22 cellular contexts compared by ENCODE assay signal in the genomic region with DNA sequence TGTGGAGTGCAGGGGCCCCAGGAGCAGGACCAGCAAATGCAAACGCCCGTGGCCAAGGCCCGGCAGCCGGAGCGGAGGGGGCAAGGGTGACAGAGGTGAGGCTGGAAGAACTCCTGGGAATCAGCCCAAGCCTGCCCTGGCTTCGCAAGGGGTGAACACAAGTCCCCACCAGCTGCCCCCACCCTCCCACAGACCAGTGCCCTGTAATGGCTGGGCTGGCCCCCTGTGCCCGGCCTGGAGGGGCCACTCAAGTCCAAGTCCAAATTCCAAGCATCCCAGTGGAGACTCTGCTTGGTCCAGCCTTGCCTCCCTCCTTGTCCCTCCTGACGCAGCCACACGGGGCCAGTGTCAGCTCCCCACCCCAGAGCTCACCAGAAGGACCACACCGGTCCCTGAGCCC. TPM values are rescaled to one million over a fixed set of nuclear protein-coding genes. Genes with fewer than 3 reads are reported as not detected.
DNase-seq lines count a peak whose midpoint lies in the region; ATAC-seq, FAIRE-seq and TF ChIP-seq lines count a peak whose summit lies in the region.
"Had no signal": no experiment of that assay in that cellular context is flagged by ENCODE, and none has a peak within 500 bp of the region (broad histone marks: within the 10 kb centered on the region; RNA-seq: fewer than 3 reads in every experiment).

No MANE protein-coding gene starts in this region.

- H3K4me2 ChIP-seq in HepG2 (ENCODE audit: low read depth, low read length) (no peak overlapping the region), neuronal stem cell (ENCODE audit: insufficient read depth, low read length, poor library complexity, severe bottlenecking) (no peak overlapping the region)

- H2BK12ac ChIP-seq in neuronal stem cell (ENCODE audit: low read length): peak overlapping the region; percentile 6

- CTCF ChIA-PET in HepG2 (lab: Yijun Ruan, JAX; ENCODE audit: low intra/inter-chr PET ratio, low total read pairs): interaction anchor here (1.1 kb wide), 1 partner anchor 205 kb away, joined by 4 read pairs; no protein-coding TSS in a partner anchor
- CTCF ChIA-PET in RWPE1 (lab: Yijun Ruan, JAX): interaction anchor here (0.6 to 0.8 kb wide), 3 partner anchors 128 to 248 kb away, joined by 3 to 4 read pairs (median 3); no protein-coding TSS in a partner anchor

- whole genome bisulfite sequencing in HepG2 (ENCODE audit: low lambda C conversion rate): no CpG with 5 or more reads among the region's 10 CpGs
- WGBS in right lobe of liver (ENCODE audit: insufficient coverage, low coverage, low lambda C conversion rate, missing lambda C conversion rate): 10% methylated on average over 6 of the region's 10 CpGs
- no CpG with 5 or more reads among the region's 10 CpGs for WGBS in neuronal stem cell (ENCODE audit: extremely low coverage in 2 of 2, insufficient read length in 2 of 2, insufficient replicate concordance in 1 of 2), 2 donors

- no peak overlapping the region for H3K4ac ChIP-seq in neuronal stem cell (ENCODE audit: low read length)

- H3K4me1 ChIP-seq in HepG2 (ENCODE audit: insufficient read depth, low read length) (peaks cover 47% of the 10 kb centered on the region), right lobe of liver (no peaks in the 10 kb centered on the region), neuronal stem cell (ENCODE audit: control insufficient read depth in 2 of 2, insufficient read depth in 1 of 2, low read depth in 1 of 2, low read length in 2 of 2) (peaks cover 0 to 5% of the 10 kb centered on the region in 2 donors)
- H3K4me1 ChIP-seq: BE2C had no signal

- in situ Hi-C loops in HepG2 (cut with HindIII; ENCODE audit: extremely low pct_ligation_motif_present, low pct_unique_long_range_greater_than_20kb): loop anchor here (5.0 kb wide), 1 partner anchor 36 kb away; no protein-coding TSS in a partner anchor

- H3K23ac ChIP-seq in neuronal stem cell (ENCODE audit: low read depth, low read length, poor library complexity): no peak overlapping the region

- peak overlapping the region; percentile 64 for H3K18ac ChIP-seq in neuronal stem cell (ENCODE audit: low read length)

- H3K4me3 ChIP-seq in HepG2 (replicated peaks in 1 of 3; ENCODE audit: insufficient read depth in 1 of 3, low read depth in 2 of 3, low read length in 3 of 3) (no peak overlapping the region), right lobe of liver (no peak overlapping the region), neuronal stem cell (ENCODE audit: low read length in 2 of 2) (no peak overlapping the region)

- BruUV-seq in HepG2 (replicated peaks; lab: Mats Ljungman, UMichigan): no TSS peak

- no peaks in the 10 kb centered on the region for H3K79me1 ChIP-seq in neuronal stem cell (ENCODE audit: low read depth, low read length)

- no peak overlapping the region for H2BK120ac ChIP-seq in neuronal stem cell (ENCODE audit: low read depth, low read length)

- FAIRE-seq in HepG2 (lab: Jason Lieb, UNC): no peak
- FAIRE-seq: D721Med, G401.6, GM12891, GM18507, H1 had no signal

- H2AFZ ChIP-seq in HepG2 (ENCODE audit: low read length) (no peak overlapping the region), neuronal stem cell (ENCODE audit: low read length) (no peak overlapping the region)

- peak overlapping the region; percentile 96 for H2AK5ac ChIP-seq in neuronal stem cell (ENCODE audit: low read depth, low read length)

- no peak overlapping the region for H4K8ac ChIP-seq in neuronal stem cell (ENCODE audit: low read depth, low read length)

- ATAC-seq in HepG2: peak; percentile 42
- no peak for ATAC-seq in right lobe of liver
- ATAC-seq in GM21737 (IDR thresholded peaks at IDR 0.05; ENCODE audit: unreplicated experiment): no peak

- H3K79me2 ChIP-seq in HepG2 (ENCODE audit: insufficient read depth, low read length): no peaks in the 10 kb centered on the region

- H4K20me1 ChIP-seq in HepG2 (ENCODE audit: insufficient read depth, low read length): no peaks in the 10 kb centered on the region

- intact Hi-C loops in HepG2 (cut with micrococcal nuclease; ENCODE audit: unreplicated experiment) (no loop called here), right lobe of liver (cut with DNase I) (no loop called here)

- H3K9ac ChIP-seq in HepG2 (ENCODE audit: insufficient read depth, low read depth, low read length): no peak overlapping the region
- H3K9ac ChIP-seq in neuronal stem cell (ENCODE audit: low read depth, low read length, poor library complexity): no peak overlapping the region

- TF ChIP-seq CTCF in HepG2 (CRISPR knock-in tag; IDR thresholded peaks at IDR 0.05): no peak
- no peak for TF ChIP-seq CTCF in right lobe of liver (IDR thresholded peaks at IDR 0.05)
- no peak for TF ChIP-seq CTCF in RWPE1 (conservative IDR thresholded peaks at IDR 0.05; ENCODE audit: low read depth)

- no peak overlapping the region for H4K91ac ChIP-seq in neuronal stem cell (ENCODE audit: low read depth, low read length, poor library complexity)

- no peak overlapping the region for H2BK15ac ChIP-seq in neuronal stem cell (ENCODE audit: low read length)

- H2BK5ac ChIP-seq in neuronal stem cell (ENCODE audit: low read length): peak overlapping the region; percentile 39

- TF ChIP-seq EP300 in HepG2 (IDR thresholded peaks at IDR 0.05; ENCODE audit: low read depth in 2 of 2, low read length in 2 of 2) (no peak), HepG2 (CRISPR knock-in tag; IDR thresholded peaks at IDR 0.05; ENCODE audit: borderline replicate concordance) (no peak)

- TF ChIP-seq POLR2A in HepG2 (IDR thresholded peaks at IDR 0.05; ENCODE audit: insufficient read depth in 1 of 2, low read depth in 2 of 2, low read length in 2 of 2) (no peak), right lobe of liver (IDR thresholded peaks at IDR 0.05) (no peak)

- no peaks in the 10 kb centered on the region for H3K36me3 ChIP-seq in HepG2 (replicated peaks in 1 of 2; ENCODE audit: control insufficient read depth in 1 of 2, insufficient read depth in 2 of 2, low read length in 2 of 2)
- H3K36me3 ChIP-seq in right lobe of liver: no peaks in the 10 kb centered on the region
- no peaks in the 10 kb centered on the region for H3K36me3 ChIP-seq in neuronal stem cell (replicated peaks in 1 of 2; ENCODE audit: control insufficient read depth in 2 of 2, insufficient read depth in 2 of 2, low read length in 2 of 2)
- H3K36me3 ChIP-seq: BE2C had no signal

- H3K9me3 ChIP-seq in HepG2 (ENCODE audit: low read length) (no peaks in the 10 kb centered on the region), right lobe of liver (no peaks in the 10 kb centered on the region), neuronal stem cell (replicated peaks in 1 of 2; ENCODE audit: control insufficient read depth in 2 of 2, insufficient read depth in 1 of 2, low read depth in 1 of 2, low read length in 2 of 2) (no peaks in the 10 kb centered on the region)
- H3K9me3 ChIP-seq: BE2C had no signal

- H3K27me3 ChIP-seq in HepG2 (ENCODE audit: control insufficient read depth in 1 of 2, insufficient read depth in 2 of 2, low read length in 2 of 2) (peaks cover 3 to 10% of the 10 kb centered on the region in 2 experiments; a peak in 1 of 5 replicates), right lobe of liver (no peaks in the 10 kb centered on the region), neuronal stem cell (ENCODE audit: control insufficient read depth in 3 of 3, insufficient read depth in 3 of 3, low read depth in 1 of 3, low read length in 3 of 3) (peaks cover 0 to 35% (median 4%) of the 10 kb centered on the region in 3 experiments)

- H3K14ac ChIP-seq in neuronal stem cell (ENCODE audit: low read length): no peak overlapping the region

- DNase-seq in HepG2 (ENCODE audit: low spot score): no peak
- DNase-seq in right lobe of liver: no peak
- DNase-seq in M059J (ENCODE audit: low read depth): peak; percentile 21
- no peak for DNase-seq in RWPE1 (ENCODE audit: low spot score)
- no peak for DNase-seq in neuronal stem cell (ENCODE audit: low spot score)
- DNase-seq in activated effector memory CD4-positive, alpha-beta T cell treated with Interleukin-2 at 50 U/mL for 16 hours: no peak
- no peak for DNase-seq in KG1 (lab: John Stamatoyannopoulos, UW)
- DNase-seq: ACHN; BE2C; C1 segment of cervical spinal cord; CD4-positive, CD25-positive, alpha-beta regulatory T cell; CD8-positive, alpha-beta memory T cell; H9; IMR-90; KBM-7 had no signal

- H3K27ac ChIP-seq in HepG2 (ENCODE audit: extremely low read length, insufficient read depth, low read length) (no peak overlapping the region), right lobe of liver (no peak overlapping the region), RWPE1 (peak overlapping the region; percentile 41), neuronal stem cell (replicated peaks; ENCODE audit: low read length) (no peak overlapping the region)
- H3K27ac ChIP-seq: HL-60 had no signal

- POLR2A ChIA-PET in HepG2 (lab: Yijun Ruan, JAX) (no interaction called here), RWPE1 (lab: Yijun Ruan, JAX; ENCODE audit: low non-redundant PET) (no interaction called here)

- TF ChIP-seq RAD21 in HepG2 (CRISPR knock-in tag; IDR thresholded peaks at IDR 0.05): no peak

RNA-seq across cellular contexts. Expression of a gene that starts 28.0 kb away (rescaled TPM):
- total RNA-seq in HepG2 (2016; rRNA removed; fragmentation: Illumina TruSeq; extraction: Trizol): 1.8 and 5.8 TPM in 2 replicates
- 5.5 and 6.3 TPM in 2 replicates for total RNA-seq in HepG2 (2016; cell fraction: cytosol; rRNA removed; fragmentation: Illumina TruSeq; extraction: Trizol; ENCODE audit: low read depth)
- total RNA-seq in HepG2 (2016; cell fraction: insoluble cytoplasmic fraction; rRNA removed; fragmentation: Illumina TruSeq; extraction: Trizol): 2.1 and 6.3 TPM in 2 replicates
- 2.9 and 3.0 TPM in 2 replicates for total RNA-seq in HepG2 (2016; cell fraction: membrane; rRNA removed; fragmentation: Illumina TruSeq; extraction: Trizol)
- 7.9 and 10.2 TPM in 2 replicates for total RNA-seq in HepG2 (2016; cell fraction: nucleus; rRNA removed; fragmentation: Illumina TruSeq; extraction: Trizol)
- 12.4 and 15.0 TPM in 2 replicates for polyA plus RNA-seq in HepG2 (2011; rRNA removed)
- polyA plus RNA-seq in HepG2 (2011; cell fraction: cytosol; rRNA removed): 2.3 and 4.4 TPM in 2 replicates
- 231 and 294 TPM in 2 replicates for polyA plus RNA-seq in HepG2 (2011; cell fraction: nucleus; rRNA removed)
- polyA plus RNA-seq in HepG2 (2012): 5.9 and 10.1 TPM in 2 replicates
- 1.1 and 1.7 TPM in 2 replicates for polyA plus RNA-seq in HepG2 (2016; cell fraction: cytosol; fragmentation: Illumina TruSeq; extraction: Trizol; ENCODE audit: low read depth)
- 1.9 and 2.3 TPM in 2 replicates for polyA plus RNA-seq in HepG2 (2016; cell fraction: insoluble cytoplasmic fraction; fragmentation: Illumina TruSeq; extraction: Trizol; ENCODE audit: low read depth)
- polyA plus RNA-seq in HepG2 (2016; cell fraction: membrane; fragmentation: Illumina TruSeq; extraction: Trizol; ENCODE audit: low read depth): 1.3 and 1.7 TPM in 2 replicates
- 32.1 and 32.9 TPM in 2 replicates for polyA plus RNA-seq in HepG2 (2016; cell fraction: nucleus; fragmentation: Illumina TruSeq; extraction: Trizol; ENCODE audit: insufficient read depth, low read depth)
- polyA minus RNA-seq in HepG2 (2011; rRNA and poly(A)+ RNA removed; ENCODE audit: low replicate concordance): 17.6 and 22.4 TPM in 2 replicates
- polyA minus RNA-seq in HepG2 (2011; cell fraction: cytosol; rRNA and poly(A)+ RNA removed): 2.2 and 2.5 TPM in 2 replicates
- polyA minus RNA-seq in HepG2 (2011; cell fraction: nucleus; rRNA and poly(A)+ RNA removed): 26.2 and 30.8 TPM in 2 replicates
- 10 to 100 TPM in 5 of 6 experiments, 1 to 10 TPM in 1; 8.2 to 23.8 (median 13.6) TPM for total RNA-seq in right lobe of liver
- 5.5 and 11.1 TPM in 2 replicates for total RNA-seq in M059J (2014; rRNA removed; shearing (Covaris generic))
- 9.4 TPM for polyA plus RNA-seq in neuronal stem cell (2013, experiment 1 of 2)
- 10.1 TPM for polyA plus RNA-seq in neuronal stem cell (2013, experiment 2 of 2)
